ENCODE assay signal across 8 cellular contexts in genomic region chr21:31180256-31181088, GRCh38.
A peak's percentile ranks its signal among the peaks of the same experiment; 100 is the strongest.
DNase-seq lines count a peak whose midpoint lies in the region; ATAC-seq and TF ChIP-seq lines count a peak whose summit lies in the region.

No MANE protein-coding gene starts in this region.

- H3K18ac ChIP-seq in mesenchymal stem cell (ENCODE audit: low read depth in 1 of 2, low read length in 2 of 2) = no peak overlapping the region

- H2AK5ac ChIP-seq in mesenchymal stem cell (ENCODE audit: low read length, severe bottlenecking) = no peak overlapping the region

- H3K27me3 ChIP-seq in HL-60 (ENCODE audit: insufficient read depth, poor library complexity, severe bottlenecking) (peaks cover 2% of the 10 kb centered on the region), mesenchymal stem cell (ENCODE audit: control insufficient read depth in 1 of 2, insufficient read depth in 1 of 2, low read length in 2 of 2) (no peaks in the 10 kb centered on the region)

- no peaks in the 10 kb centered on the region for H3K9me3 ChIP-seq in mesenchymal stem cell (ENCODE audit: control insufficient read depth, low read length)

- no peak overlapping the region for H3K4ac ChIP-seq in mesenchymal stem cell (ENCODE audit: low read depth in 1 of 2, low read length in 2 of 2)

- H4K8ac ChIP-seq in mesenchymal stem cell (ENCODE audit: low read length) = no peak overlapping the region

- H3K4me3 ChIP-seq in HL-60 (replicated peaks; ENCODE audit: insufficient read depth, low read length) = no peak overlapping the region
- no peak overlapping the region for H3K4me3 ChIP-seq in choroid plexus epithelial cell (ENCODE audit: low read depth, low read length)
- no peak overlapping the region for H3K4me3 ChIP-seq in mesenchymal stem cell (ENCODE audit: insufficient read depth in 1 of 2, low read depth in 1 of 2, low read length in 2 of 2)

- no peak overlapping the region for H3K4me2 ChIP-seq in mesenchymal stem cell (ENCODE audit: low read length, poor library complexity, severe bottlenecking)

- ATAC-seq in HG03442 (IDR thresholded peaks at IDR 0.05; ENCODE audit: unreplicated experiment) = no peak
- no peak for ATAC-seq in HG03354 (IDR thresholded peaks at IDR 0.05; ENCODE audit: poor library complexity, severe bottlenecking, unreplicated experiment)

- H2BK120ac ChIP-seq in mesenchymal stem cell (ENCODE audit: low read depth, low read length) = no peak overlapping the region

- no peak overlapping the region for H2BK5ac ChIP-seq in mesenchymal stem cell (ENCODE audit: low read depth, low read length, poor library complexity, severe bottlenecking)

- H3K27ac ChIP-seq in HL-60 (replicated peaks) (no peak overlapping the region), mesenchymal stem cell (ENCODE audit: low read length, poor library complexity, severe bottlenecking) (no peak overlapping the region)

- H2BK15ac ChIP-seq in mesenchymal stem cell (ENCODE audit: low read depth, poor library complexity, severe bottlenecking) = no peak overlapping the region

- no peak overlapping the region for H3K14ac ChIP-seq in mesenchymal stem cell (ENCODE audit: low read length in 2 of 2)

- no peak overlapping the region for H2BK12ac ChIP-seq in mesenchymal stem cell (ENCODE audit: low read length in 2 of 2)

- H3K36me3 ChIP-seq in mesenchymal stem cell (ENCODE audit: control insufficient read depth in 1 of 2, insufficient read depth in 2 of 2, low read depth in 1 of 2, low read length in 2 of 2) = peaks cover 5 to 19% of the 10 kb centered on the region in 2 experiments

- H2AFZ ChIP-seq in mesenchymal stem cell (ENCODE audit: low read depth, low read length) = no peak overlapping the region

- no peaks in the 10 kb centered on the region for H3K79me1 ChIP-seq in mesenchymal stem cell (replicated peaks; ENCODE audit: low read length, poor library complexity, severe bottlenecking)

- H3K4me1 ChIP-seq in mesenchymal stem cell (ENCODE audit: control insufficient read depth, insufficient read depth, low read depth, low read length) = no peaks in the 10 kb centered on the region

- peak; percentile 13 for DNase-seq in DMS153 treated with DMSO at 0.1 percent for 48 hours (lab: John Stamatoyannopoulos, UW; ENCODE audit: unreplicated experiment)
- peak in 1 of 2 experiments; percentile 30 for DNase-seq in HL-60 (ENCODE audit: low read depth in 1 of 2, low spot score in 1 of 2)
- DNase-seq in RKO (ENCODE audit: low spot score) = peak; percentile 69
- peak; percentile 79 for DNase-seq in choroid plexus epithelial cell (ENCODE audit: low read depth)
- peak; percentile 63 for DNase-seq in mesenchymal stem cell
- no peak for DNase-seq in glomerular visceral epithelial cell (ENCODE audit: extremely low spot score)

- no peak overlapping the region for H3K23ac ChIP-seq in mesenchymal stem cell (ENCODE audit: low read length in 2 of 2)

- 33% methylated on average over 3 of the region's 5 CpGs for WGBS in mesenchymal stem cell

- H4K91ac ChIP-seq in mesenchymal stem cell (ENCODE audit: low read length) = no peak overlapping the region

- H3K9ac ChIP-seq in mesenchymal stem cell (ENCODE audit: low read length) = no peak overlapping the region

- TF ChIP-seq CTCF in HL-60 (IDR thresholded peaks at IDR 0.05; ENCODE audit: insufficient read depth, low read length) = peak; percentile 12
- TF ChIP-seq CTCF in choroid plexus epithelial cell (conservative IDR thresholded peaks at IDR 0.05; ENCODE audit: low read depth, low read length) = peak; percentile 60
